Comparison of ENCODE assay signal across 18 cellular contexts in genomic region chr4:89253935-89254334, GRCh38. TPM values are rescaled to one million over a fixed set of nuclear protein-coding genes. Genes with fewer than 3 reads are reported as not detected.
A peak's percentile ranks its signal among the peaks of the same experiment; 100 is the strongest.
DNase-seq lines count a peak whose midpoint lies in the region; ATAC-seq and TF ChIP-seq lines count a peak whose summit lies in the region.
"Had no signal": no experiment of that assay in that cellular context is flagged by ENCODE, and none has a peak within 500 bp of the region (broad histone marks: within the 10 kb centered on the region; RNA-seq: fewer than 3 reads in every experiment).

No MANE protein-coding gene starts in this region.

- peak overlapping the region; percentile 8 to 34 for H3K9ac ChIP-seq in mucosa of rectum (ENCODE audit: low read depth in 1 of 2, low read length in 2 of 2)
- H3K9ac ChIP-seq: GM23248, KMS-11 had no signal

- H3K4me3 Mint-ChIP-seq in T-helper 2 cell treated with Interferon-gamma antibody and Interleukin-4, amounts not matched to agents 5 μg/mL and 100 μg/mL, for 36 hours: no peak overlapping the region
- H3K4me3 Mint-ChIP-seq in CD4-positive, alpha-beta T cell: no peak overlapping the region
- H3K4me3 Mint-ChIP-seq in activated T-helper 17 cell treated with anti-CD3 and anti-CD28 coated beads, Interleukin-2, amount 50 U/mL, for 72 hours: peak overlapping the region; percentile 50

- DNase-seq in T-helper 2 cell treated with Interferon-gamma antibody and Interleukin-4, amounts not matched to agents 5 μg/mL and 100 μg/mL, for 36 hours (ENCODE audit: low spot score): no peak
- no peak for DNase-seq in T-helper 2 cell
- no peak for DNase-seq in CD4-positive, alpha-beta T cell
- DNase-seq in WERI-Rb-1: no peak
- DNase-seq in SJCRH30: no peak
- no peak for DNase-seq in occipital lobe (lab: John Stamatoyannopoulos, UW)
- DNase-seq: 8988T, GDM1, GM23248, HCEC 1CT, NCI-H1048, NCI-H146, NCI-H2081 treated with DMSO at 0.1 percent for 48 hours, NCI-H510A, NCI-H774 had no signal

- peaks cover 32% of the 10 kb centered on the region for H3K36me3 Mint-ChIP-seq in T-helper 2 cell treated with Interferon-gamma antibody and Interleukin-4, amounts not matched to agents 5 μg/mL and 100 μg/mL, for 36 hours (ENCODE audit: low read depth)
- peaks cover 30% of the 10 kb centered on the region for H3K36me3 Mint-ChIP-seq in CD4-positive, alpha-beta T cell (ENCODE audit: low read depth)
- H3K36me3 Mint-ChIP-seq in activated T-helper 17 cell treated with anti-CD3 and anti-CD28 coated beads, Interleukin-2, amount 50 U/mL, for 72 hours (ENCODE audit: low read depth): peaks cover 41% of the 10 kb centered on the region

- no peak for ATAC-seq in CD4-positive, alpha-beta T cell (ENCODE audit: poor library complexity)
- no peak for ATAC-seq in activated T-helper 17 cell treated with anti-CD3 and anti-CD28 coated beads, Interleukin-2, amount 50 U/mL, for 72 hours (replicated peaks)

- peaks cover 7 to 10% of the 10 kb centered on the region in 2 donors for H3K36me3 ChIP-seq in mucosa of rectum (ENCODE audit: control insufficient read depth in 2 of 2, insufficient read depth in 2 of 2, low read length in 2 of 2)
- H3K36me3 ChIP-seq in WERI-Rb-1: peaks cover 14% of the 10 kb centered on the region
- H3K36me3 ChIP-seq in SJCRH30: no peaks in the 10 kb centered on the region

- no peaks in the 10 kb centered on the region for H3K27me3 ChIP-seq in CD4-positive, alpha-beta T cell (ENCODE audit: control insufficient read depth, insufficient read depth, low read length)
- H3K27me3 ChIP-seq in mucosa of rectum (ENCODE audit: control insufficient read depth in 2 of 2, insufficient read depth in 2 of 2, low read length in 2 of 2) (no peaks in the 10 kb centered on the region), WERI-Rb-1 (ENCODE audit: insufficient read depth, low read depth, severe bottlenecking) (no peaks in the 10 kb centered on the region), SJCRH30 (no peaks in the 10 kb centered on the region; the same call in none of the 2 replicates)

- POLR2A ChIA-PET in CD4-positive, alpha-beta T cell (lab: Charles Lee): interaction anchor here (0.6 to 1.3 kb wide), 2 partner anchors 40 to 254 kb away, joined by 3 to 8 read pairs; no protein-coding TSS in a partner anchor

- peak overlapping the region; percentile 24 for H3K27ac Mint-ChIP-seq in T-helper 2 cell treated with Interferon-gamma antibody and Interleukin-4, amounts not matched to agents 5 μg/mL and 100 μg/mL, for 36 hours
- H3K27ac Mint-ChIP-seq in CD4-positive, alpha-beta T cell: peak overlapping the region; percentile 45
- H3K27ac Mint-ChIP-seq in activated T-helper 17 cell treated with anti-CD3 and anti-CD28 coated beads, Interleukin-2, amount 50 U/mL, for 72 hours: peak overlapping the region; percentile 93

- no peak overlapping the region for H3K27ac ChIP-seq in CD4-positive, alpha-beta T cell (ENCODE audit: low read depth, low read length)
- H3K27ac ChIP-seq in mucosa of rectum (ENCODE audit: low read depth in 2 of 2, low read length in 2 of 2) (peak overlapping the region; percentile 79 to 89), WERI-Rb-1 (no peak overlapping the region), SJCRH30 (no peak overlapping the region)
- H3K27ac ChIP-seq: GM23248, KMS-11 had no signal

- H3K27me3 Mint-ChIP-seq in T-helper 2 cell treated with Interferon-gamma antibody and Interleukin-4, amounts not matched to agents 5 μg/mL and 100 μg/mL, for 36 hours (ENCODE audit: low read depth): no peaks in the 10 kb centered on the region
- no peaks in the 10 kb centered on the region for H3K27me3 Mint-ChIP-seq in CD4-positive, alpha-beta T cell
- no peaks in the 10 kb centered on the region for H3K27me3 Mint-ChIP-seq in activated T-helper 17 cell treated with anti-CD3 and anti-CD28 coated beads, Interleukin-2, amount 50 U/mL, for 72 hours

- no peak for TF ChIP-seq CTCF in CD4-positive, alpha-beta T cell (IDR thresholded peaks at IDR 0.05)
- no peak for TF ChIP-seq CTCF in WERI-Rb-1 (IDR thresholded peaks at IDR 0.05; ENCODE audit: low read depth, low read length)

- H3K4me3 ChIP-seq in mucosa of rectum (ENCODE audit: low read length in 2 of 2) (peak overlapping the region; percentile 2 to 58), WERI-Rb-1 (ENCODE audit: low read depth, low read length) (no peak overlapping the region), SJCRH30 (no peak overlapping the region)
- H3K4me3 ChIP-seq: GM23248 had no signal

- H3K4me1 Mint-ChIP-seq in T-helper 2 cell treated with Interferon-gamma antibody and Interleukin-4, amounts not matched to agents 5 μg/mL and 100 μg/mL, for 36 hours (ENCODE audit: low read depth): peaks cover 57% of the 10 kb centered on the region
- H3K4me1 Mint-ChIP-seq in CD4-positive, alpha-beta T cell (ENCODE audit: low read depth): peaks cover 81% of the 10 kb centered on the region
- H3K4me1 Mint-ChIP-seq in activated T-helper 17 cell treated with anti-CD3 and anti-CD28 coated beads, Interleukin-2, amount 50 U/mL, for 72 hours: peaks cover 72% of the 10 kb centered on the region

- CTCF ChIA-PET in CD4-positive, alpha-beta T cell (lab: Charles Lee): interaction anchor here (4.8 kb wide), 1 partner anchor 46 kb away, joined by 29 read pairs; no protein-coding TSS in a partner anchor

- H3K4me1 ChIP-seq in mucosa of rectum (ENCODE audit: control insufficient read depth in 2 of 2, insufficient read depth in 2 of 2, low read length in 2 of 2) (peaks cover 15 to 27% of the 10 kb centered on the region in 2 donors), SJCRH30 (no peaks in the 10 kb centered on the region)

- no peaks in the 10 kb centered on the region for H3K9me3 ChIP-seq in CD4-positive, alpha-beta T cell (ENCODE audit: control insufficient read depth, low read length)
- no peaks in the 10 kb centered on the region for H3K9me3 ChIP-seq in mucosa of rectum (ENCODE audit: control insufficient read depth in 2 of 2, low read length in 2 of 2)
- H3K9me3 ChIP-seq in WERI-Rb-1 (ENCODE audit: severe bottlenecking): no peaks in the 10 kb centered on the region
- H3K9me3 ChIP-seq in SJCRH30 (replicated peaks): no peaks in the 10 kb centered on the region

- no peaks in the 10 kb centered on the region for H3K9me3 Mint-ChIP-seq in T-helper 2 cell treated with Interferon-gamma antibody and Interleukin-4, amounts not matched to agents 5 μg/mL and 100 μg/mL, for 36 hours
- H3K9me3 Mint-ChIP-seq in CD4-positive, alpha-beta T cell: peaks cover 2% of the 10 kb centered on the region
- no peaks in the 10 kb centered on the region for H3K9me3 Mint-ChIP-seq in activated T-helper 17 cell treated with anti-CD3 and anti-CD28 coated beads, Interleukin-2, amount 50 U/mL, for 72 hours

- intact Hi-C loops in CD4-positive, alpha-beta T cell (cut with DNase I, micrococcal nuclease): loop anchor here in 1 of 2 experiments (1.0 to 2.0 kb wide), 2 partner anchors 53 to 180 kb away; partner anchors contain the start of gene GPRIN3

RNA-seq across cellular contexts. Expression of gene GPRIN3, which starts 53.7 kb away (rescaled TPM):
- total RNA-seq in CD4-positive, alpha-beta T cell: 10 to 100 TPM; 46.4 TPM
- total RNA-seq in activated T-helper 17 cell treated with anti-CD3 and anti-CD28 coated beads, Interleukin-2, amount 50 U/mL, for 72 hours: 10 to 100 TPM; 43.5 to 69.7 TPM
- total RNA-seq in SJCRH30 (2014; rRNA removed; shearing (Covaris generic)): 0.08 and 0.12 TPM in 2 replicates
- 31.2 TPM for total RNA-seq in occipital lobe
- total RNA-seq: GM23248 had no signal

Comparison
In these comparisons a context has a peak if more than half of its experiments do, and no peak if none do; other contexts are left out.
1. H3K27ac Mint-ChIP-seq: peak in every context shown above with its lines; median percentile 93 in activated T-helper 17 cell treated with anti-CD3 and anti-CD28 coated beads, Interleukin-2, amount 50 U/mL, for 72 hours; 45 in CD4-positive, alpha-beta T cell; 24 in T-helper 2 cell treated with Interferon-gamma antibody and Interleukin-4, amounts not matched to agents 5 μg/mL and 100 μg/mL, for 36 hours.
2. H3K27ac ChIP-seq: peak in mucosa of rectum (2 of 2); none in CD4-positive, alpha-beta T cell (single experiment), WERI-Rb-1 (single experiment) and SJCRH30 (single experiment).
3. H3K4me3 ChIP-seq: peak in mucosa of rectum (2 of 2); none in WERI-Rb-1 (single experiment) and SJCRH30 (single experiment).
4. RNA of gene GPRIN3, which starts 53.7 kb away (total RNA-seq): 43.5 to 69.7 TPM in activated T-helper 17 cell treated with anti-CD3 and anti-CD28 coated beads, Interleukin-2, amount 50 U/mL, for 72 hours, 46.4 TPM in CD4-positive, alpha-beta T cell and 31.2 TPM in occipital lobe (single experiment); 0.08 to 0.12 TPM in SJCRH30; every median in the first group is over 10 times any median in the second.